1 cellular context compared by ENCODE assay signal in the genomic region with DNA sequence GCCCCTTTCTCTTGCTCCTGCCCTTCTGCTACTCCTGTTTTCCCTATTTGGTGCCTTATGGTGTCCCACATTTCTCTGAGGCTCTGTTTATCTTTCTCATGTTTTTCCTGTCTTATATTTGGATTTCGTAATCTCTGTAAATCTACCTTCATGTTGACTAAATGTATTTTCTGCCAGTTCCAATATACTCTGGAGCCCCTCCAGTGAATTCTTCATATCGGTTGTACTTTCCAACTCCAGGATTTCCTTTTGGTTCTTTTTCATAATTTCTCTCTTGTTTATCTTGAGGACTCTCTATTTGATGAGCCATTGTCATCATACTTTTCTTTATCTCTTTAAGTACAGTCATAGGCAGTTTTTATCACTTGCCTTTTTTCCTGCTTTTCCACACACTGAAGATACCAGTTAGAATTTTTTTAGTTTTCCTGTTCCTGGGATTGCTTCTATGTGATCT.
A peak's percentile ranks its signal among the peaks of the same experiment; 100 is the strongest.
TF ChIP-seq lines count a peak whose summit lies in the region.

No MANE protein-coding gene starts in this region.

TF ChIP-seq in HepG2, 621 proteins besides CTCF, POLR2A, EP300 and RAD21 (continued from another document and continues in another):
- TF ChIP-seq, protein P1, sequence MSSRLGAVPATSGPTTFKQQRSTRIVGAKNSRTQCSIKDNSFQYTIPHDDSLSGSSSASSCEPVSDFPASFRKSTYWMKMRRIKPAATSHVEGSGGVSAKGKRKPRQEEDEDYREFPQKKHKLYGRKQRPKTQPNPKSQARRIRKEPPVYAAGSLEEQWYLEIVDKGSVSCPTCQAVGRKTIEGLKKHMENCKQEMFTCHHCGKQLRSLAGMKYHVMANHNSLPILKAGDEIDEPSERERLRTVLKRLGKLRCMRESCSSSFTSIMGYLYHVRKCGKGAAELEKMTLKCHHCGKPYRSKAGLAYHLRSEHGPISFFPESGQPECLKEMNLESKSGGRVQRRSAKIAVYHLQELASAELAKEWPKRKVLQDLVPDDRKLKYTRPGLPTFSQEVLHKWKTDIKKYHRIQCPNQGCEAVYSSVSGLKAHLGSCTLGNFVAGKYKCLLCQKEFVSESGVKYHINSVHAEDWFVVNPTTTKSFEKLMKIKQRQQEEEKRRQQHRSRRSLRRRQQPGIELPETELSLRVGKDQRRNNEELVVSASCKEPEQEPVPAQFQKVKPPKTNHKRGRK (CRISPR knock-in tag; IDR thresholded peaks at IDR 0.05) = no peak
- TF ChIP-seq ZNF512B (CRISPR knock-in tag; IDR thresholded peaks at IDR 0.05; ENCODE audit: borderline replicate concordance) (peak; percentile 63; the same call in 1 of the 2 replicates), TRIM24 (CRISPR knock-in tag; IDR thresholded peaks at IDR 0.05) (peak; percentile 97), ZIK1 (CRISPR knock-in tag; IDR thresholded peaks at IDR 0.05; ENCODE audit: borderline replicate concordance, low read depth) (no peak), REPIN1 (CRISPR knock-in tag; IDR thresholded peaks at IDR 0.05; ENCODE audit: borderline replicate concordance, low read depth) (0 out of 2 replicates have a peak, but pooled peaks have one; percentile 73), ISL2 (CRISPR knock-in tag; IDR thresholded peaks at IDR 0.05) (peak; percentile 97), GATAD2A (CRISPR knock-in tag; IDR thresholded peaks at IDR 0.05) (peak; percentile 99), CREM (IDR thresholded peaks at IDR 0.05) (peak; percentile 77), CREM (CRISPR knock-in tag; IDR thresholded peaks at IDR 0.05) (no peak), TCF12 (IDR thresholded peaks at IDR 0.05) (no peak), TCF12 (CRISPR knock-in tag; IDR thresholded peaks at IDR 0.05) (no peak), U2AF1 (optimal IDR thresholded peaks at IDR 0.05; ENCODE audit: low read depth, low read length) (no peak), TAF1 (CRISPR knock-in tag; IDR thresholded peaks at IDR 0.05) (no peak), SIX1 (CRISPR knock-in tag; IDR thresholded peaks at IDR 0.05; ENCODE audit: borderline replicate concordance) (peak; percentile 93), PCBP2 (optimal IDR thresholded peaks at IDR 0.05; ENCODE audit: low read depth, low read length, poor library complexity, severe bottlenecking) (no peak), KLF9 (CRISPR knock-in tag; IDR thresholded peaks at IDR 0.05; ENCODE audit: low read depth) (peak; percentile 90), ISX (CRISPR knock-in tag; conservative IDR thresholded peaks at IDR 0.05) (no peak), CEBPB (IDR thresholded peaks at IDR 0.05; ENCODE audit: borderline replicate concordance, low read depth, low read length) (peak; percentile 91), ZBTB42 (CRISPR knock-in tag; IDR thresholded peaks at IDR 0.05) (no peak), POLR2G (IDR thresholded peaks at IDR 0.05; ENCODE audit: low read depth, low read length) (no peak), MAFF (IDR thresholded peaks at IDR 0.05; ENCODE audit: low read depth, low read length) (no peak), CCAR2 (optimal IDR thresholded peaks at IDR 0.05; ENCODE audit: low read depth, low read length) (no peak), SRSF9 (IDR thresholded peaks at IDR 0.05; ENCODE audit: borderline replicate concordance, insufficient read depth, low read depth, low read length, poor library complexity, severe bottlenecking) (no peak), CBX5 (CRISPR knock-in tag; IDR thresholded peaks at IDR 0.05; ENCODE audit: borderline replicate concordance) (no peak), ZNF558 (CRISPR knock-in tag; IDR thresholded peaks at IDR 0.05; ENCODE audit: borderline replicate concordance) (0 out of 2 replicates have a peak, but pooled peaks have one; percentile 52), SSRP1 (CRISPR knock-in tag; IDR thresholded peaks at IDR 0.05) (0 out of 2 replicates have a peak, but pooled peaks have one; percentile 15), STAT5B (CRISPR knock-in tag; IDR thresholded peaks at IDR 0.05) (0 out of 2 replicates have a peak, but pooled peaks have one; percentile 25), MEIS1 (CRISPR knock-in tag; IDR thresholded peaks at IDR 0.05; ENCODE audit: borderline replicate concordance) (peak; percentile 54; the same call in 1 of the 2 replicates), DPF2 (CRISPR knock-in tag; IDR thresholded peaks at IDR 0.05; ENCODE audit: borderline replicate concordance, low read depth) (peak; percentile 82; the same call in 1 of the 2 replicates), BCL6 (CRISPR knock-in tag; IDR thresholded peaks at IDR 0.05) (peak; percentile 93), HOXA5 (CRISPR knock-in tag; IDR thresholded peaks at IDR 0.05) (peak; percentile 48; the same call in 1 of the 2 replicates), ZNF280B (CRISPR knock-in tag; IDR thresholded peaks at IDR 0.05; ENCODE audit: borderline replicate concordance) (no peak), FOXO4 (CRISPR knock-in tag; conservative IDR thresholded peaks at IDR 0.05) (0 out of 2 replicates have a peak, but pooled peaks have one; percentile 47), SP5 (CRISPR knock-in tag; IDR thresholded peaks at IDR 0.05; ENCODE audit: borderline replicate concordance, low read depth) (peak; percentile 47), IRF2 (CRISPR knock-in tag; IDR thresholded peaks at IDR 0.05) (peak; percentile 86), PPARG (CRISPR knock-in tag; conservative IDR thresholded peaks at IDR 0.05) (peak; percentile 89), CREB1 (IDR thresholded peaks at IDR 0.05) (no peak), CREB1 (CRISPR knock-in tag; IDR thresholded peaks at IDR 0.05) (peak; percentile 84), MBD4 (IDR thresholded peaks at IDR 0.05; ENCODE audit: borderline replicate concordance, low read length) (peak; percentile 95; the same call in 1 of the 2 replicates), GPN1 (CRISPR knock-in tag; IDR thresholded peaks at IDR 0.05; ENCODE audit: borderline replicate concordance) (no peak), CHD2 (IDR thresholded peaks at IDR 0.05; ENCODE audit: low read depth, low read length) (no peak), MIER2 (CRISPR knock-in tag; IDR thresholded peaks at IDR 0.05) (peak; percentile 50), THAP11 (CRISPR knock-in tag; IDR thresholded peaks at IDR 0.05) (peak; percentile 81), ZNF850 (CRISPR knock-in tag; conservative IDR thresholded peaks at IDR 0.05) (no peak), BHLHE40 (IDR thresholded peaks at IDR 0.05; ENCODE audit: low read length) (no peak), RCOR2 (CRISPR knock-in tag; IDR thresholded peaks at IDR 0.05) (peak; percentile 97), FOXK2 (IDR thresholded peaks at IDR 0.05) (peak; percentile 88), KDM4B (CRISPR knock-in tag; IDR thresholded peaks at IDR 0.05) (peak; percentile 94), ZNF484 (CRISPR knock-in tag; IDR thresholded peaks at IDR 0.05; ENCODE audit: borderline replicate concordance, low read depth) (no peak), NBN (conservative IDR thresholded peaks at IDR 0.05) (no peak)
- TF ChIP-seq, protein P2, sequence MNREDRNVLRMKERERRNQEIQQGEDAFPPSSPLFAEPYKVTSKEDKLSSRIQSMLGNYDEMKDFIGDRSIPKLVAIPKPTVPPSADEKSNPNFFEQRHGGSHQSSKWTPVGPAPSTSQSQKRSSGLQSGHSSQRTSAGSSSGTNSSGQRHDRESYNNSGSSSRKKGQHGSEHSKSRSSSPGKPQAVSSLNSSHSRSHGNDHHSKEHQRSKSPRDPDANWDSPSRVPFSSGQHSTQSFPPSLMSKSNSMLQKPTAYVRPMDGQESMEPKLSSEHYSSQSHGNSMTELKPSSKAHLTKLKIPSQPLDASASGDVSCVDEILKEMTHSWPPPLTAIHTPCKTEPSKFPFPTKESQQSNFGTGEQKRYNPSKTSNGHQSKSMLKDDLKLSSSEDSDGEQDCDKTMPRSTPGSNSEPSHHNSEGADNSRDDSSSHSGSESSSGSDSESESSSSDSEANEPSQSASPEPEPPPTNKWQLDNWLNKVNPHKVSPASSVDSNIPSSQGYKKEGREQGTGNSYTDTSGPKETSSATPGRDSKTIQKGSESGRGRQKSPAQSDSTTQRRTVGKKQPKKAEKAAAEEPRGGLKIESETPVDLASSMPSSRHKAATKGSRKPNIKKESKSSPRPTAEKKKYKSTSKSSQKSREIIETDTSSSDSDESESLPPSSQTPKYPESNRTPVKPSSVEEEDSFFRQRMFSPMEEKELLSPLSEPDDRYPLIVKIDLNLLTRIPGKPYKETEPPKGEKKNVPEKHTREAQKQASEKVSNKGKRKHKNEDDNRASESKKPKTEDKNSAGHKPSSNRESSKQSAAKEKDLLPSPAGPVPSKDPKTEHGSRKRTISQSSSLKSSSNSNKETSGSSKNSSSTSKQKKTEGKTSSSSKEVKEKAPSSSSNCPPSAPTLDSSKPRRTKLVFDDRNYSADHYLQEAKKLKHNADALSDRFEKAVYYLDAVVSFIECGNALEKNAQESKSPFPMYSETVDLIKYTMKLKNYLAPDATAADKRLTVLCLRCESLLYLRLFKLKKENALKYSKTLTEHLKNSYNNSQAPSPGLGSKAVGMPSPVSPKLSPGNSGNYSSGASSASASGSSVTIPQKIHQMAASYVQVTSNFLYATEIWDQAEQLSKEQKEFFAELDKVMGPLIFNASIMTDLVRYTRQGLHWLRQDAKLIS (CRISPR knock-in tag; IDR thresholded peaks at IDR 0.05) = no peak
- TF ChIP-seq, protein P3, sequence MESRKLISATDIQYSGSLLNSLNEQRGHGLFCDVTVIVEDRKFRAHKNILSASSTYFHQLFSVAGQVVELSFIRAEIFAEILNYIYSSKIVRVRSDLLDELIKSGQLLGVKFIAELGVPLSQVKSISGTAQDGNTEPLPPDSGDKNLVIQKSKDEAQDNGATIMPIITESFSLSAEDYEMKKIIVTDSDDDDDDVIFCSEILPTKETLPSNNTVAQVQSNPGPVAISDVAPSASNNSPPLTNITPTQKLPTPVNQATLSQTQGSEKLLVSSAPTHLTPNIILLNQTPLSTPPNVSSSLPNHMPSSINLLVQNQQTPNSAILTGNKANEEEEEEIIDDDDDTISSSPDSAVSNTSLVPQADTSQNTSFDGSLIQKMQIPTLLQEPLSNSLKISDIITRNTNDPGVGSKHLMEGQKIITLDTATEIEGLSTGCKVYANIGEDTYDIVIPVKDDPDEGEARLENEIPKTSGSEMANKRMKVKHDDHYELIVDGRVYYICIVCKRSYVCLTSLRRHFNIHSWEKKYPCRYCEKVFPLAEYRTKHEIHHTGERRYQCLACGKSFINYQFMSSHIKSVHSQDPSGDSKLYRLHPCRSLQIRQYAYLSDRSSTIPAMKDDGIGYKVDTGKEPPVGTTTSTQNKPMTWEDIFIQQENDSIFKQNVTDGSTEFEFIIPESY (CRISPR knock-in tag; IDR thresholded peaks at IDR 0.05) = no peak
- TF ChIP-seq, protein P4, sequence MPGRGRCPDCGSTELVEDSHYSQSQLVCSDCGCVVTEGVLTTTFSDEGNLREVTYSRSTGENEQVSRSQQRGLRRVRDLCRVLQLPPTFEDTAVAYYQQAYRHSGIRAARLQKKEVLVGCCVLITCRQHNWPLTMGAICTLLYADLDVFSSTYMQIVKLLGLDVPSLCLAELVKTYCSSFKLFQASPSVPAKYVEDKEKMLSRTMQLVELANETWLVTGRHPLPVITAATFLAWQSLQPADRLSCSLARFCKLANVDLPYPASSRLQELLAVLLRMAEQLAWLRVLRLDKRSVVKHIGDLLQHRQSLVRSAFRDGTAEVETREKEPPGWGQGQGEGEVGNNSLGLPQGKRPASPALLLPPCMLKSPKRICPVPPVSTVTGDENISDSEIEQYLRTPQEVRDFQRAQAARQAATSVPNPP (CRISPR knock-in tag; IDR thresholded peaks at IDR 0.05) = 0 out of 2 replicates have a peak, but pooled peaks have one; percentile 6
- TF ChIP-seq, protein P5, sequence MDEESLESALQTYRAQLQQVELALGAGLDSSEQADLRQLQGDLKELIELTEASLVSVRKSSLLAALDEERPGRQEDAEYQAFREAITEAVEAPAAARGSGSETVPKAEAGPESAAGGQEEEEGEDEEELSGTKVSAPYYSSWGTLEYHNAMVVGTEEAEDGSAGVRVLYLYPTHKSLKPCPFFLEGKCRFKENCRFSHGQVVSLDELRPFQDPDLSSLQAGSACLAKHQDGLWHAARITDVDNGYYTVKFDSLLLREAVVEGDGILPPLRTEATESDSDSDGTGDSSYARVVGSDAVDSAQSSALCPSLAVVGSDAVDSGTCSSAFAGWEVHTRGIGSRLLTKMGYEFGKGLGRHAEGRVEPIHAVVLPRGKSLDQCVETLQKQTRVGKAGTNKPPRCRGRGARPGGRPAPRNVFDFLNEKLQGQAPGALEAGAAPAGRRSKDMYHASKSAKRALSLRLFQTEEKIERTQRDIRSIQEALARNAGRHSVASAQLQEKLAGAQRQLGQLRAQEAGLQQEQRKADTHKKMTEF (CRISPR knock-in tag; IDR thresholded peaks at IDR 0.05) = peak; percentile 98
